ENCODE assay signal across 20 cellular contexts in genomic region chr16:1163567-1164055, GRCh38. TPM values are rescaled to one million over a fixed set of nuclear protein-coding genes. Genes with fewer than 3 reads are reported as not detected.
DNase-seq lines count a peak whose midpoint lies in the region; ATAC-seq and TF ChIP-seq lines count a peak whose summit lies in the region.
"Had no signal": no experiment of that assay in that cellular context is flagged by ENCODE, and none has a peak within 500 bp of the region (broad histone marks: within the 10 kb centered on the region; RNA-seq: fewer than 3 reads in every experiment).

No MANE protein-coding gene starts in this region.

- peaks cover 86% of the 10 kb centered on the region for H3K4me1 ChIP-seq in muscle layer of colon (ENCODE audit: insufficient read depth, low read length)

- H3K36me3 ChIP-seq in muscle layer of colon (ENCODE audit: insufficient read depth, low read length), result peaks cover 11% of the 10 kb centered on the region
- H3K36me3 ChIP-seq: cardiac muscle cell had no signal

- H3K27ac Mint-ChIP-seq in Calu3 (ENCODE audit: unreplicated experiment), result no peak overlapping the region
- H3K27ac Mint-ChIP-seq: B cell; natural killer cell treated with Interleukin-12 subunit alpha and Interleukin-12 subunit beta and Interleukin-15 and Interleukin-18, amount 100 ng/mL, for 72 hours; stimulated activated memory B cell treated with anti-CD40 and anti-IgM and Interleukin-4, amounts not matched to agents 10 μg/mL and 1 μg/mL and 100 μg/mL, for 72 hours had no signal

- TF ChIP-seq CTCF in Calu3 (IDR thresholded peaks at IDR 0.05; ENCODE audit: unreplicated experiment), result no peak

- DNase-seq in Calu3 (peak; percentile 55), M059J (ENCODE audit: low read depth) (peak; percentile 73), astrocyte of the hippocampus (ENCODE audit: low read depth, low spot score) (peak; percentile 91), SIG-M5 (lab: John Stamatoyannopoulos, UW) (no peak), NCI-H1436 treated with DMSO at 0.1 percent for 48 hours (lab: John Stamatoyannopoulos, UW) (no peak), NCI-H1436 (lab: John Stamatoyannopoulos, UW) (no peak)
- DNase-seq: activated naive CD4-positive, alpha-beta T cell treated with Interleukin-2 at 50 U/mL for 16 hours; glutamatergic neuron; left cardiac atrium; NCI-H1092; NCI-H524 treated with DMSO at 0.1 percent for 48 hours; retina; stimulated activated CD4-positive, alpha-beta T cell treated with anti-CD3 and anti-CD28 coated beads, Interleukin-4, amount 100 ng/mL, for 24 hours had no signal

- H3K4me1 Mint-ChIP-seq in Calu3 (ENCODE audit: low read depth, unreplicated experiment), result peaks cover 10% of the 10 kb centered on the region
- H3K4me1 Mint-ChIP-seq: B cell had no signal

- H3K4me3 ChIP-seq in muscle layer of colon (ENCODE audit: low read depth in 1 of 2, low read length in 2 of 2), result no peak overlapping the region
- H3K4me3 ChIP-seq: cardiac muscle cell had no signal

- CTCF ChIA-PET in Calu3 (lab: Charles Lee), result interaction anchor here (0.5 to 0.9 kb wide), 2 partner anchors 11 to 24 kb away, joined by 3 to 4 read pairs; no protein-coding TSS in a partner anchor

- H3K9me3 Mint-ChIP-seq in Calu3 (ENCODE audit: low read depth, unreplicated experiment), result no peaks in the 10 kb centered on the region
- H3K9me3 Mint-ChIP-seq: natural killer cell treated with Interleukin-12 subunit alpha and Interleukin-12 subunit beta and Interleukin-15 and Interleukin-18, amount 100 ng/mL, for 72 hours; stimulated activated memory B cell treated with anti-CD40 and anti-IgM and Interleukin-4, amounts not matched to agents 10 μg/mL and 1 μg/mL and 100 μg/mL, for 72 hours had no signal

- H3K27ac ChIP-seq in muscle layer of colon (ENCODE audit: low read depth, low read length), result peak overlapping the region; percentile 52
- H3K27ac ChIP-seq: cardiac muscle cell, HL-60 had no signal

- peaks cover 100% of the 10 kb centered on the region for H3K27me3 Mint-ChIP-seq in Calu3 (ENCODE audit: unreplicated experiment)
- H3K27me3 Mint-ChIP-seq: B cell; natural killer cell treated with Interleukin-12 subunit alpha and Interleukin-12 subunit beta and Interleukin-15 and Interleukin-18, amount 100 ng/mL, for 72 hours had no signal

- no peaks in the 10 kb centered on the region for H3K9me3 ChIP-seq in muscle layer of colon (ENCODE audit: low read length)

- BruUV-seq in Calu3 (replicated peaks; lab: Mats Ljungman, UMichigan), result no TSS peak

- no peak overlapping the region for H3K4me3 Mint-ChIP-seq in Calu3 (ENCODE audit: low read depth, unreplicated experiment)
- H3K4me3 Mint-ChIP-seq: B cell; natural killer cell treated with Interleukin-12 subunit alpha and Interleukin-12 subunit beta and Interleukin-15 and Interleukin-18, amount 100 ng/mL, for 72 hours; stimulated activated memory B cell treated with anti-CD40 and anti-IgM and Interleukin-4, amounts not matched to agents 10 μg/mL and 1 μg/mL and 100 μg/mL, for 72 hours had no signal

- H3K36me3 Mint-ChIP-seq in Calu3 (ENCODE audit: insufficient read depth, unreplicated experiment), result peaks cover 6% of the 10 kb centered on the region
- H3K36me3 Mint-ChIP-seq: natural killer cell treated with Interleukin-12 subunit alpha and Interleukin-12 subunit beta and Interleukin-15 and Interleukin-18, amount 100 ng/mL, for 72 hours; stimulated activated memory B cell treated with anti-CD40 and anti-IgM and Interleukin-4, amounts not matched to agents 10 μg/mL and 1 μg/mL and 100 μg/mL, for 72 hours had no signal

- intact Hi-C loops in Calu3 (cut with micrococcal nuclease; ENCODE audit: unreplicated experiment), result no loop called here

- H3K27me3 ChIP-seq in muscle layer of colon (ENCODE audit: control insufficient read depth in 1 of 2, insufficient read depth in 2 of 2, low read length in 2 of 2), result no peaks in the 10 kb centered on the region
- H3K27me3 ChIP-seq: cardiac muscle cell had no signal

- no peak for ATAC-seq in HG03520 (IDR thresholded peaks at IDR 0.05; ENCODE audit: unreplicated experiment)
- ATAC-seq: left cardiac atrium; natural killer cell treated with Interleukin-12 subunit alpha and Interleukin-12 subunit beta and Interleukin-15 and Interleukin-18, amount 100 ng/mL, for 72 hours; stimulated activated memory B cell treated with anti-CD40 and anti-IgM and Interleukin-4, amounts not matched to agents 10 μg/mL and 1 μg/mL and 100 μg/mL, for 72 hours had no signal

- no peak overlapping the region for H3K9ac ChIP-seq in muscle layer of colon (ENCODE audit: low read length)

RNA-seq across cellular contexts. Expression of gene CACNA1H, which starts 10.7 kb away (rescaled TPM):
- total RNA-seq in Calu3 (2022), result 0.05 TPM in 1 of 2 replicates, not detected in the other
- total RNA-seq in M059J (2014; rRNA removed; shearing (Covaris generic)), result 0.02 TPM in 1 of 2 replicates, not detected in the other

Comparison
In these comparisons a context has a peak if more than half of its experiments do, and no peak if none do; other contexts are left out.
1. DNase-seq: peak in Calu3 (single experiment), M059J (single experiment) and astrocyte of the hippocampus (single experiment); none in SIG-M5 (single experiment), NCI-H1436 treated with DMSO at 0.1 percent for 48 hours (single experiment) and NCI-H1436 (single experiment).